In genomic region chr2:100664756-100665101, GRCh38 we compare ENCODE assay signal across 8 cellular contexts.
"Had no signal": no experiment of that assay in that cellular context is flagged by ENCODE, and none has a peak within 500 bp of the region (broad histone marks: within the 10 kb centered on the region; RNA-seq: fewer than 3 reads in every experiment).

No MANE protein-coding gene starts in this region.

- H3K36me3 ChIP-seq: HAP-1 had no signal

- FAIRE-seq: HTR-8/SVneo had no signal

- ATAC-seq: HCT116 had no signal

- H2AFZ ChIP-seq: GM23248 had no signal

- H3K9me3 ChIP-seq: HAP-1 had no signal

- H3K27ac ChIP-seq: GM23248 had no signal

- H3K4me1 ChIP-seq: HAP-1 had no signal

- H3K4me3 ChIP-seq: GM23248, HAP-1 had no signal

- DNase-seq: GM23248, GOT3, H7, IMR-90, KBM-7 had no signal

- H3K9ac ChIP-seq: GM23248 had no signal
